In genomic region chrX:34578237-34578636, GRCh38 we compare ENCODE assay signal across 9 cellular contexts.
A peak's percentile ranks its signal among the peaks of the same experiment; 100 is the strongest.
DNase-seq lines count a peak whose midpoint lies in the region; ATAC-seq and TF ChIP-seq lines count a peak whose summit lies in the region.
"Had no signal": no experiment of that assay in that cellular context is flagged by ENCODE, and none has a peak within 500 bp of the region (broad histone marks: within the 10 kb centered on the region; RNA-seq: fewer than 3 reads in every experiment).

No MANE protein-coding gene starts in this region.

- H2BK15ac ChIP-seq in IMR-90 (ENCODE audit: low read depth, low read length) (no peak overlapping the region), mesendoderm (replicated peaks; ENCODE audit: low read depth) (no peak overlapping the region)

- H4K91ac ChIP-seq in IMR-90 (ENCODE audit: insufficient read depth, low read depth, low read length): no peak overlapping the region

- no peaks in the 10 kb centered on the region for H3K9me3 ChIP-seq in IMR-90 (ENCODE audit: control insufficient read depth, insufficient read depth, low read length)

- POLR2A ChIA-PET in BJ (lab: Charles Lee): no interaction called here
- POLR2A ChIA-PET in IMR-90 (lab: Charles Lee; ENCODE audit: unreplicated experiment): no interaction called here

- H3K9ac ChIP-seq in IMR-90 (ENCODE audit: low read depth, low read length) (no peak overlapping the region), mesendoderm (ENCODE audit: low read length) (no peak overlapping the region)

- no peak overlapping the region for H3K56ac ChIP-seq in IMR-90 (ENCODE audit: extremely low read depth, insufficient read depth, low read length)
- H3K56ac ChIP-seq in mesendoderm (ENCODE audit: low read length): no peak overlapping the region

- H3K4me3 ChIP-seq in BJ (ENCODE audit: low read depth, low read length) (no peak overlapping the region), IMR-90 (ENCODE audit: insufficient read depth, low read depth, low read length) (no peak overlapping the region), mesendoderm (ENCODE audit: low read length) (no peak overlapping the region)

- H3K79me1 ChIP-seq in IMR-90 (ENCODE audit: low read depth in 1 of 2, low read length in 2 of 2) (no peaks in the 10 kb centered on the region), mesendoderm (ENCODE audit: low read length) (no peaks in the 10 kb centered on the region)

- H3K4me2 ChIP-seq in IMR-90 (ENCODE audit: low read depth, low read length) (no peak overlapping the region), mesendoderm (ENCODE audit: low read length) (no peak overlapping the region)

- H3K27me3 ChIP-seq in BJ (ENCODE audit: control insufficient read depth, insufficient read depth, low read length): no peaks in the 10 kb centered on the region
- no peaks in the 10 kb centered on the region for H3K27me3 ChIP-seq in IMR-90 (ENCODE audit: control insufficient read depth, insufficient read depth, low read length)
- no peaks in the 10 kb centered on the region for H3K27me3 ChIP-seq in mesendoderm (ENCODE audit: insufficient read depth, low read length, poor library complexity)

- H2BK120ac ChIP-seq in IMR-90 (ENCODE audit: low read depth, low read length) (no peak overlapping the region), mesendoderm (ENCODE audit: low read depth, low read length) (no peak overlapping the region)

- H4K8ac ChIP-seq in IMR-90 (ENCODE audit: low read depth in 2 of 2, low read length in 2 of 2): no peak overlapping the region
- H4K8ac ChIP-seq in mesendoderm (ENCODE audit: low read depth, low read length): no peak overlapping the region

- no peak for TF ChIP-seq POLR2A in IMR-90 (IDR thresholded peaks at IDR 0.05; ENCODE audit: low read depth, low read length)

- CTCF ChIA-PET in BJ (lab: Yijun Ruan, JAX) (interaction anchor here (1.2 kb wide), 1 partner anchor 15 kb away, joined by 3 read pairs; no protein-coding TSS in a partner anchor), IMR-90 (lab: Yijun Ruan, JAX) (interaction anchor here (1.5 kb wide), 1 partner anchor 22 kb away, joined by 3 read pairs; no protein-coding TSS in a partner anchor)

- BruUV-seq in IMR-90 (replicated peaks; lab: Mats Ljungman, UMichigan): no TSS peak

- H3K36me3 ChIP-seq in BJ (ENCODE audit: control insufficient read depth, insufficient read depth, low read length) (no peaks in the 10 kb centered on the region), IMR-90 (ENCODE audit: control insufficient read depth, insufficient read depth, low read length) (no peaks in the 10 kb centered on the region), mesendoderm (ENCODE audit: control insufficient read depth, insufficient read depth, low read length) (no peaks in the 10 kb centered on the region)

- no peaks in the 10 kb centered on the region for H3K79me2 ChIP-seq in mesendoderm (ENCODE audit: control insufficient read depth, insufficient read depth, low read length)

- in situ Hi-C loops in IMR-90 (cut with MboI; ENCODE audit: low sequenced_read_pairs): no loop called here

- H3K4ac ChIP-seq in IMR-90 (ENCODE audit: low read depth, low read length) (no peak overlapping the region), mesendoderm (ENCODE audit: low read depth, low read length) (no peak overlapping the region)

- no peaks in the 10 kb centered on the region for H3K9me1 ChIP-seq in IMR-90 (ENCODE audit: insufficient read depth, low read length)

- H2BK5ac ChIP-seq in IMR-90 (ENCODE audit: low read depth, low read length, poor library complexity, severe bottlenecking): no peak overlapping the region
- no peak overlapping the region for H2BK5ac ChIP-seq in mesendoderm (ENCODE audit: low read length)

- H2AK9ac ChIP-seq in IMR-90 (replicated peaks; ENCODE audit: low read depth, low read length, poor library complexity): no peak overlapping the region

- H2AFZ ChIP-seq in IMR-90 (replicated peaks; ENCODE audit: low read length, poor library complexity): no peak overlapping the region

- dilution Hi-C loops in IMR-90 (cut with HindIII; ENCODE audit: low sequenced_read_pairs, unreplicated experiment): no loop called here

- H3K36me3 Mint-ChIP-seq in brain: no peaks in the 10 kb centered on the region
- no peaks in the 10 kb centered on the region for H3K36me3 Mint-ChIP-seq in activated T-cell treated with anti-CD3 and anti-CD28 coated beads, Interleukin-2, amount 50 U/mL, for 4 hours (ENCODE audit: insufficient read depth)

- intact Hi-C loops in IMR-90 (cut with micrococcal nuclease): loop anchor here (2.0 kb wide), 1 partner anchor 1147 kb away; no protein-coding TSS in a partner anchor

- peak; percentile 59 for TF ChIP-seq RAD21 in IMR-90 (IDR thresholded peaks at IDR 0.05; ENCODE audit: low read length)

- H3K27ac ChIP-seq in IMR-90 (ENCODE audit: insufficient read depth, low read length) (no peak overlapping the region), mesendoderm (ENCODE audit: low read depth, low read length) (no peak overlapping the region)

- H2AK5ac ChIP-seq in IMR-90 (ENCODE audit: low read depth, low read length): no peak overlapping the region
- H2AK5ac ChIP-seq in mesendoderm (ENCODE audit: low read length): no peak overlapping the region

- WGBS in IMR-90 (ENCODE audit: extremely low coverage in 2 of 2, insufficient read length in 1 of 2), 2 experiments: no CpG with 5 or more reads among the region's 2 CpGs
- no CpG with 5 or more reads among the region's 2 CpGs for WGBS in mesendoderm (ENCODE audit: extremely low coverage, insufficient coverage, low lambda C conversion rate)

- peaks cover 10% of the 10 kb centered on the region for H3K4me1 Mint-ChIP-seq in brain
- H3K4me1 Mint-ChIP-seq in activated T-cell treated with anti-CD3 and anti-CD28 coated beads, Interleukin-2, amount 50 U/mL, for 4 hours (ENCODE audit: low read depth): no peaks in the 10 kb centered on the region

- peaks cover 4% of the 10 kb centered on the region for H3K27me3 Mint-ChIP-seq in brain
- H3K27me3 Mint-ChIP-seq in activated T-cell treated with anti-CD3 and anti-CD28 coated beads, Interleukin-2, amount 50 U/mL, for 4 hours (ENCODE audit: low read depth): no peaks in the 10 kb centered on the region

- DNase-seq in BJ (ENCODE audit: low read depth): no peak
- peak; percentile 56 for DNase-seq in IMR-90
- DNase-seq in mesendoderm: peak; percentile 22
- no peak for DNase-seq in activated T-cell treated with anti-CD3 and anti-CD28 coated beads, Interleukin-2, amount 50 U/mL, for 4 hours
- DNase-seq in NCI-H446 (lab: John Stamatoyannopoulos, UW): no peak

- H4K5ac ChIP-seq in IMR-90 (ENCODE audit: low read depth, low read length) (no peak overlapping the region), mesendoderm (ENCODE audit: low read length) (no peak overlapping the region)

- no peaks in the 10 kb centered on the region for H3K4me1 ChIP-seq in IMR-90 (ENCODE audit: control insufficient read depth, insufficient read depth, low read length)
- H3K4me1 ChIP-seq in mesendoderm (ENCODE audit: control insufficient read depth, low read depth, low read length): no peaks in the 10 kb centered on the region

- H3K4me3 Mint-ChIP-seq in brain: no peak overlapping the region
- H3K4me3 Mint-ChIP-seq in activated T-cell treated with anti-CD3 and anti-CD28 coated beads, Interleukin-2, amount 50 U/mL, for 4 hours: no peak overlapping the region

- no peak overlapping the region for H2BK20ac ChIP-seq in IMR-90 (ENCODE audit: low read depth, low read length)

- H3K18ac ChIP-seq in IMR-90 (ENCODE audit: low read depth, low read length): no peak overlapping the region
- no peak overlapping the region for H3K18ac ChIP-seq in mesendoderm (ENCODE audit: low read length)

- no peak overlapping the region for H3K14ac ChIP-seq in IMR-90 (replicated peaks; ENCODE audit: low read depth, low read length)

- ATAC-seq in IMR-90 (ENCODE audit: low read depth) (peak; percentile 49; the same call in 1 of the 2 replicates), HG03571 (IDR thresholded peaks at IDR 0.05; ENCODE audit: unreplicated experiment) (no peak)
- ATAC-seq in activated T-cell treated with anti-CD3 and anti-CD28 coated beads, Interleukin-2, amount 50 U/mL, for 4 hours: no peak
- ATAC-seq in activated CD4-positive, CD25-positive, alpha-beta regulatory T cell treated with anti-CD3 and anti-CD28 coated beads, Interleukin-2, amount 50 U/mL, for 24 hours: no peak
- ATAC-seq: esophagus mucosa had no signal

- TF ChIP-seq CTCF in BJ (IDR thresholded peaks at IDR 0.05; ENCODE audit: insufficient read depth, low read depth, low read length) (peak; percentile 36), IMR-90 (conservative IDR thresholded peaks at IDR 0.05; ENCODE audit: low read depth, low read length) (peak; percentile 61), brain (conservative IDR thresholded peaks at IDR 0.05) (peak; percentile 72 to 76)

- H3K9me3 Mint-ChIP-seq in brain: no peaks in the 10 kb centered on the region
- no peaks in the 10 kb centered on the region for H3K9me3 Mint-ChIP-seq in activated T-cell treated with anti-CD3 and anti-CD28 coated beads, Interleukin-2, amount 50 U/mL, for 4 hours

- H4K20me1 ChIP-seq in IMR-90 (ENCODE audit: insufficient read depth, low read length): no peaks in the 10 kb centered on the region

- no peak overlapping the region for H3K27ac Mint-ChIP-seq in brain

- H3K23ac ChIP-seq in IMR-90 (ENCODE audit: low read depth, low read length): no peak overlapping the region
- H3K23ac ChIP-seq in mesendoderm (ENCODE audit: low read length): no peak overlapping the region

TF ChIP-seq in IMR-90, 13 proteins besides CTCF, POLR2A, EP300 and RAD21:
- no peak for TF ChIP-seq USF2 (IDR thresholded peaks at IDR 0.05; ENCODE audit: low read depth, low read length)
- TF ChIP-seq MAFK (IDR thresholded peaks at IDR 0.05; ENCODE audit: low read depth, low read length): no peak
- TF ChIP-seq ELK1 (IDR thresholded peaks at IDR 0.05; ENCODE audit: borderline replicate concordance, low read depth, low read length): no peak
- TF ChIP-seq SMC3 (IDR thresholded peaks at IDR 0.05; ENCODE audit: low read depth, low read length): peak; percentile 39; the same call in 1 of the 2 replicates
- TF ChIP-seq RFX5 (IDR thresholded peaks at IDR 0.05; ENCODE audit: low read depth, low read length): no peak

Comparison
In these comparisons a context has a peak if more than half of its experiments do, and no peak if none do; other contexts are left out.
1. DNase-seq: peak in IMR-90 (single experiment) and mesendoderm (single experiment); none in BJ (single experiment), activated T-cell treated with anti-CD3 and anti-CD28 coated beads, Interleukin-2, amount 50 U/mL, for 4 hours (single experiment) and NCI-H446 (0 of 2).
2. Peak in every context shown above with its lines, with median percentiles within 50 percentile points of each other: CTCF ChIP-seq.